16 cellular contexts compared by ENCODE assay signal in genomic region chr4:5810770-5811430, GRCh38.
DNase-seq lines count a peak whose midpoint lies in the region; ATAC-seq, FAIRE-seq and TF ChIP-seq lines count a peak whose summit lies in the region.
"Had no signal": no experiment of that assay in that cellular context is flagged by ENCODE, and none has a peak within 500 bp of the region (broad histone marks: within the 10 kb centered on the region; RNA-seq: fewer than 3 reads in every experiment).

No MANE protein-coding gene starts in this region.

- TF ChIP-seq POLR2A in A549 (IDR thresholded peaks at IDR 0.05; ENCODE audit: low read length) (no peak), IMR-90 (IDR thresholded peaks at IDR 0.05; ENCODE audit: low read depth, low read length) (no peak), K562 (conservative IDR thresholded peaks at IDR 0.05) (no peak)

- H2BK20ac ChIP-seq in IMR-90 (ENCODE audit: low read depth, low read length), result no peak overlapping the region

- intact Hi-C loops in IMR-90 (cut with micrococcal nuclease) (loop anchor here (5.0 kb wide), 2 partner anchors 409 to 759 kb away; partner anchors contain the start of gene STK32B), K562 (cut with micrococcal nuclease) (loop anchor here (5.0 kb wide), 2 partner anchors 419 to 814 kb away; no protein-coding TSS in a partner anchor)

- WGBS in A549 (ENCODE audit: missing lambda C conversion rate), result 90% methylated on average over 12 of the region's 12 CpGs
- WGBS in IMR-90 (ENCODE audit: extremely low coverage in 2 of 2, insufficient read length in 1 of 2), 2 experiments, result 100% methylated on average over 1 of the region's 12 CpGs; no CpG with 5 or more reads in 1 of the 2 experiments
- WGBS in K562 (ENCODE audit: insufficient coverage, low coverage, missing lambda C conversion rate), result 9% methylated on average over 12 of the region's 12 CpGs

- H3K4me3 ChIP-seq in A549 (no peak overlapping the region), IMR-90 (ENCODE audit: insufficient read depth, low read depth, low read length) (no peak overlapping the region), K562 (no peak overlapping the region), osteoblast (ENCODE audit: insufficient read depth, low read length) (no peak overlapping the region)
- H3K4me3 ChIP-seq: HAP-1 had no signal

- CTCF ChIA-PET in A549 (lab: Yijun Ruan, JAX), result no interaction called here
- CTCF ChIA-PET in IMR-90 (lab: Yijun Ruan, JAX), result no interaction called here
- CTCF ChIA-PET in K562 (lab: Yijun Ruan, JAX; ENCODE audit: low intra/inter-chr PET ratio), result no interaction called here

- H3K9me1 ChIP-seq in IMR-90 (ENCODE audit: insufficient read depth, low read length) (peaks cover 5% of the 10 kb centered on the region; the same call in 1 of the 2 replicates), K562 (ENCODE audit: control insufficient read depth, insufficient read depth, low read length) (no peaks in the 10 kb centered on the region)

- no peak overlapping the region for H3K14ac ChIP-seq in IMR-90 (replicated peaks; ENCODE audit: low read depth, low read length)

- peaks cover 0 to 19% of the 10 kb centered on the region in 2 experiments; a peak in 3 of 4 replicates for H3K79me1 ChIP-seq in IMR-90 (ENCODE audit: low read depth in 1 of 2, low read length in 2 of 2)

- H4K8ac ChIP-seq in IMR-90 (ENCODE audit: low read depth in 2 of 2, low read length in 2 of 2), result no peak overlapping the region

- DNase-seq in A549 (ENCODE audit: low read depth in 1 of 2, low spot score in 1 of 2) (no peak), IMR-90 (no peak), K562 (ENCODE audit: extremely low read depth in 1 of 4, low spot score in 3 of 4) (no peak), osteoblast (ENCODE audit: insufficient read length, low spot score, missing footprints) (peak; percentile 67), iPS-NIHi7 (ENCODE audit: extremely low spot score) (no peak), NCI-H446 treated with DMSO at 0.1 percent for 48 hours (lab: John Stamatoyannopoulos, UW) (no peak), foreskin melanocyte (no peak)
- DNase-seq: AML-193; CD4-positive, alpha-beta T cell; DMS153; DMS79; GDM1 had no signal

- H3K27ac ChIP-seq in A549 (no peak overlapping the region), IMR-90 (ENCODE audit: insufficient read depth, low read length) (no peak overlapping the region), K562 (ENCODE audit: extremely low read depth, low read depth, low read length) (no peak overlapping the region), osteoblast (ENCODE audit: low read depth, low read length) (no peak overlapping the region)
- H3K27ac ChIP-seq: C4-2B had no signal

- H4K5ac ChIP-seq in IMR-90 (ENCODE audit: low read depth, low read length), result no peak overlapping the region

- no peak overlapping the region for H3K18ac ChIP-seq in IMR-90 (ENCODE audit: low read depth, low read length)

- H2BK120ac ChIP-seq in IMR-90 (ENCODE audit: low read depth, low read length), result no peak overlapping the region

- TF ChIP-seq EP300 in A549 (IDR thresholded peaks at IDR 0.05) (no peak), K562 (IDR thresholded peaks at IDR 0.05; ENCODE audit: low read length) (no peak)

- TF ChIP-seq CTCF in A549 (IDR thresholded peaks at IDR 0.05), result no peak
- TF ChIP-seq CTCF in IMR-90 (conservative IDR thresholded peaks at IDR 0.05; ENCODE audit: low read depth, low read length), result no peak
- TF ChIP-seq CTCF in K562 (IDR thresholded peaks at IDR 0.05 in 2 of 3, conservative IDR thresholded peaks at IDR 0.05 in 1 of 3; ENCODE audit: insufficient read depth in 2 of 3, low read depth in 1 of 3, low read length in 3 of 3), result no peak
- TF ChIP-seq CTCF in osteoblast (IDR thresholded peaks at IDR 0.05; ENCODE audit: extremely low read depth, low read depth, low read length), result no peak

- no peak overlapping the region for H4K91ac ChIP-seq in IMR-90 (ENCODE audit: insufficient read depth, low read depth, low read length)

- in situ Hi-C loops in IMR-90 (cut with MboI; ENCODE audit: low sequenced_read_pairs) (no loop called here), K562 (cut with MboI) (loop anchor here (25.0 kb wide), 1 partner anchor 1324 kb away; no protein-coding TSS in a partner anchor)

- TF ChIP-seq RAD21 in A549 (conservative IDR thresholded peaks at IDR 0.05 in 1 of 2, IDR thresholded peaks at IDR 0.05 in 1 of 2) (no peak), IMR-90 (IDR thresholded peaks at IDR 0.05; ENCODE audit: low read length) (no peak), K562 (CRISPR knock-in tag; conservative IDR thresholded peaks at IDR 0.05 in 1 of 2, IDR thresholded peaks at IDR 0.05 in 1 of 2) (no peak)

- H2AFZ ChIP-seq in IMR-90 (replicated peaks; ENCODE audit: low read length, poor library complexity) (no peak overlapping the region), K562 (ENCODE audit: low read depth, low read length) (no peak overlapping the region), osteoblast (ENCODE audit: low read length) (no peak overlapping the region)

- H3K27me3 ChIP-seq in IMR-90 (ENCODE audit: control insufficient read depth, insufficient read depth, low read length) (no peaks in the 10 kb centered on the region), K562 (ENCODE audit: control insufficient read depth in 2 of 2, insufficient read depth in 2 of 2, low read length in 2 of 2) (no peaks in the 10 kb centered on the region; a peak in 1 of 5 replicates), osteoblast (ENCODE audit: insufficient read depth, low read length) (no peaks in the 10 kb centered on the region)

- H3K79me2 ChIP-seq in K562 (ENCODE audit: control insufficient read depth, insufficient read depth, low read length) (no peaks in the 10 kb centered on the region), osteoblast (ENCODE audit: insufficient read depth, low read length) (peaks cover 9% of the 10 kb centered on the region)

- ATAC-seq in A549, result no peak
- ATAC-seq in IMR-90 (ENCODE audit: low read depth), result no peak
- ATAC-seq in K562, result no peak

- H3K56ac ChIP-seq in IMR-90 (ENCODE audit: extremely low read depth, insufficient read depth, low read length), result no peak overlapping the region

- dilution Hi-C loops in IMR-90 (cut with HindIII; ENCODE audit: low sequenced_read_pairs, unreplicated experiment), result no loop called here

- no peak overlapping the region for H3K23ac ChIP-seq in IMR-90 (ENCODE audit: low read depth, low read length)

- H3K4me2 ChIP-seq in A549 (no peak overlapping the region), IMR-90 (ENCODE audit: low read depth, low read length) (no peak overlapping the region), K562 (ENCODE audit: insufficient read depth, low read length) (no peak overlapping the region), osteoblast (ENCODE audit: insufficient read depth, low read length) (no peak overlapping the region)

- FAIRE-seq in A549 (lab: Jason Lieb, UNC) (no peak), K562 (lab: Jason Lieb, UNC) (no peak)
- FAIRE-seq: A204.1, GM19239 had no signal

- no peak overlapping the region for H2BK5ac ChIP-seq in IMR-90 (ENCODE audit: low read depth, low read length, poor library complexity, severe bottlenecking)

- H4K20me1 ChIP-seq in IMR-90 (ENCODE audit: insufficient read depth, low read length), result peaks cover 24% of the 10 kb centered on the region
- no peaks in the 10 kb centered on the region for H4K20me1 ChIP-seq in K562 (replicated peaks; ENCODE audit: control insufficient read depth, insufficient read depth, low read length)
- H4K20me1 ChIP-seq in osteoblast (ENCODE audit: insufficient read depth, low read length), result peaks cover 42% of the 10 kb centered on the region

- H3K36me3 ChIP-seq in IMR-90 (ENCODE audit: control insufficient read depth, insufficient read depth, low read length) (peaks cover 76% of the 10 kb centered on the region), K562 (ENCODE audit: control insufficient read depth, insufficient read depth, low read length) (no peaks in the 10 kb centered on the region), osteoblast (ENCODE audit: insufficient read depth, low read length) (peaks cover 74% of the 10 kb centered on the region)

- no peak overlapping the region for H2AK9ac ChIP-seq in IMR-90 (replicated peaks; ENCODE audit: low read depth, low read length, poor library complexity)

- POLR2A ChIA-PET in A549 (lab: Yijun Ruan, JAX), result no interaction called here
- POLR2A ChIA-PET in IMR-90 (lab: Charles Lee; ENCODE audit: unreplicated experiment), result no interaction called here
- POLR2A ChIA-PET in K562 (lab: Yijun Ruan, JAX), result no interaction called here

- no peak overlapping the region for H3K4ac ChIP-seq in IMR-90 (ENCODE audit: low read depth, low read length)

- no TSS peak for BruUV-seq in IMR-90 (replicated peaks; lab: Mats Ljungman, UMichigan)
- no TSS peak for BruUV-seq in K562 (replicated peaks; lab: Mats Ljungman, UMichigan)

- H2AK5ac ChIP-seq in IMR-90 (ENCODE audit: low read depth, low read length), result no peak overlapping the region

- H3K9ac ChIP-seq in IMR-90 (ENCODE audit: low read depth, low read length) (no peak overlapping the region), K562 (ENCODE audit: insufficient read depth in 1 of 2, low read depth in 2 of 2, low read length in 2 of 2) (no peak overlapping the region)

- H3K9me3 ChIP-seq in A549 (peaks cover 5% of the 10 kb centered on the region; the same call in 1 of the 3 replicates), IMR-90 (ENCODE audit: control insufficient read depth, insufficient read depth, low read length) (no peaks in the 10 kb centered on the region), K562 (replicated peaks; ENCODE audit: control insufficient read depth, insufficient read depth, low read depth, low read length) (no peaks in the 10 kb centered on the region), osteoblast (ENCODE audit: low read depth, low read length) (no peaks in the 10 kb centered on the region)
- H3K9me3 ChIP-seq: HAP-1 had no signal

- no peak overlapping the region for H2BK15ac ChIP-seq in IMR-90 (ENCODE audit: low read depth, low read length)

- H3K4me1 ChIP-seq in A549 (no peaks in the 10 kb centered on the region), IMR-90 (ENCODE audit: control insufficient read depth, insufficient read depth, low read length) (no peaks in the 10 kb centered on the region), K562 (replicated peaks in 1 of 2; ENCODE audit: control insufficient read depth in 2 of 2, insufficient read depth in 2 of 2, low read length in 2 of 2) (no peaks in the 10 kb centered on the region; a peak in 1 of 5 replicates), osteoblast (ENCODE audit: insufficient read depth, low read length) (no peaks in the 10 kb centered on the region)
- H3K4me1 ChIP-seq: HAP-1 had no signal

TF ChIP-seq in A549, 52 proteins besides CTCF, POLR2A, EP300 and RAD21:
- no peak for TF ChIP-seq ZC3H11A (IDR thresholded peaks at IDR 0.05)
- peak; percentile 93 for TF ChIP-seq MAFK (IDR thresholded peaks at IDR 0.05; ENCODE audit: partially characterized antibody)

TF ChIP-seq in IMR-90, 13 proteins besides CTCF, POLR2A, EP300 and RAD21:
- no peak for TF ChIP-seq FOS (IDR thresholded peaks at IDR 0.05; ENCODE audit: low read depth, low read length)
- peak; percentile 99 for TF ChIP-seq MAFK (IDR thresholded peaks at IDR 0.05; ENCODE audit: low read depth, low read length)

TF ChIP-seq in K562, 482 proteins besides CTCF, POLR2A, EP300 and RAD21 (continues in another document):
- TF ChIP-seq MAFF (IDR thresholded peaks at IDR 0.05; ENCODE audit: low read length) (peak; percentile 94), MAFK (IDR thresholded peaks at IDR 0.05; ENCODE audit: low read length) (peak; percentile 94), C11orf30 (IDR thresholded peaks at IDR 0.05; ENCODE audit: low read depth) (peak; percentile 85), MAFG (tag; conservative IDR thresholded peaks at IDR 0.05) (peak; percentile 86)

Comparison
In these comparisons a context has a peak if more than half of its experiments do, and no peak if none do; other contexts are left out.
1. Of the 35 proteins assayed by ChIP-seq in both K562 and A549: peak only in K562: none; only in A549: none; in both: MAFK; in neither: 34.